ENCODE assay signal across 13 cellular contexts in genomic region chr19:40281381-40282208, GRCh38. TPM values are rescaled to one million over a fixed set of nuclear protein-coding genes. Genes with fewer than 3 reads are reported as not detected.
A peak's percentile ranks its signal among the peaks of the same experiment; 100 is the strongest.
DNase-seq lines count a peak whose midpoint lies in the region; ATAC-seq and TF ChIP-seq lines count a peak whose summit lies in the region.
"Had no signal": no experiment of that assay in that cellular context is flagged by ENCODE, and none has a peak within 500 bp of the region (broad histone marks: within the 10 kb centered on the region; RNA-seq: fewer than 3 reads in every experiment).

No MANE protein-coding gene starts in this region.

- no peak for TF ChIP-seq CTCF in AG10803 (conservative IDR thresholded peaks at IDR 0.05; ENCODE audit: low read length)
- TF ChIP-seq CTCF in GM23338 (conservative IDR thresholded peaks at IDR 0.05; ENCODE audit: low read depth in 2 of 2), result no peak
- TF ChIP-seq CTCF in chondrocyte (IDR thresholded peaks at IDR 0.05), result no peak
- TF ChIP-seq CTCF in GM13976 (IDR thresholded peaks at IDR 0.05; ENCODE audit: borderline replicate concordance, control extremely low read depth, extremely low read depth, insufficient read depth, missing control alignments), result no peak
- no peak for TF ChIP-seq CTCF in foreskin keratinocyte (conservative IDR thresholded peaks at IDR 0.05)

- H3K27me3 ChIP-seq in GM23338 (ENCODE audit: insufficient read depth) (no peaks in the 10 kb centered on the region), foreskin keratinocyte (no peaks in the 10 kb centered on the region)

- no peaks in the 10 kb centered on the region for H3K36me3 Mint-ChIP-seq in GM23338 (ENCODE audit: low read depth)
- no peaks in the 10 kb centered on the region for H3K36me3 Mint-ChIP-seq in chondrocyte (ENCODE audit: low read depth)
- H3K36me3 Mint-ChIP-seq in naive thymus-derived CD8-positive, alpha-beta T cell, result peaks cover 0 to 3% (median 0%) of the 10 kb centered on the region in 3 donors

- 0 out of 2 replicates have a peak, but pooled peaks cover 5% of the 10 kb centered on the region for H4K20me1 ChIP-seq in GM23338 (replicated peaks; ENCODE audit: insufficient read depth)

- H3K27me3 Mint-ChIP-seq in GM23338 (ENCODE audit: insufficient read depth, low read depth, poor library complexity), result peaks cover 15% of the 10 kb centered on the region
- H3K27me3 Mint-ChIP-seq in chondrocyte (ENCODE audit: low read depth), result no peaks in the 10 kb centered on the region
- no peaks in the 10 kb centered on the region for H3K27me3 Mint-ChIP-seq in naive thymus-derived CD8-positive, alpha-beta T cell
- H3K27me3 Mint-ChIP-seq: activated CD4-positive, alpha-beta memory T cell treated with anti-CD3 and anti-CD28 coated beads, Interleukin-2, amount 10 ng/mL, durations not matched to agents 7 days and 5 days had no signal

- H3K27ac ChIP-seq in GM23338 (ENCODE audit: low read depth) (no peak overlapping the region), foreskin keratinocyte (no peak overlapping the region)

- H3K36me3 ChIP-seq in GM23338 (ENCODE audit: insufficient read depth), result no peaks in the 10 kb centered on the region

- H3F3A ChIP-seq in GM23338 (replicated peaks; ENCODE audit: low read depth), result peaks cover 8% of the 10 kb centered on the region

- DNase-seq in AG10803 (ENCODE audit: low read depth) (peak; percentile 58), GM23338 (ENCODE audit: low spot score) (no peak), chondrocyte (ENCODE audit: low spot score) (peak; percentile 27), GM13976 (ENCODE audit: low spot score) (no peak), foreskin keratinocyte (no peak), NCI-H446 treated with DMSO at 0.1 percent for 48 hours (lab: John Stamatoyannopoulos, UW) (no peak)
- DNase-seq in naive thymus-derived CD8-positive, alpha-beta T cell, result no peak
- DNase-seq: activated CD4-positive, alpha-beta memory T cell treated with anti-CD3 and anti-CD28 coated beads, Interleukin-2, amount 10 ng/mL, durations not matched to agents 7 days and 5 days; activated naive CD4-positive, alpha-beta T cell; NCI-H2171; occipital lobe had no signal

- H3K4me1 ChIP-seq in GM23338 (ENCODE audit: insufficient read depth) (peaks cover 17% of the 10 kb centered on the region), foreskin keratinocyte (peaks cover 14% of the 10 kb centered on the region)

- peak overlapping the region; percentile 48; the same call in 1 of the 2 replicates for H3K4me2 ChIP-seq in GM23338

- POLR2A ChIA-PET in naive thymus-derived CD8-positive, alpha-beta T cell (lab: Charles Lee), result no interaction called here

- no peak overlapping the region; the same call in 2 of the 3 replicates for H3K4me3 Mint-ChIP-seq in GM23338
- no peak overlapping the region for H3K4me3 Mint-ChIP-seq in chondrocyte (ENCODE audit: unreplicated experiment)
- peak overlapping the region in 4 of 10 donors; percentile 15 to 75 (median 39) for H3K4me3 Mint-ChIP-seq in naive thymus-derived CD8-positive, alpha-beta T cell
- H3K4me3 Mint-ChIP-seq: activated CD4-positive, alpha-beta memory T cell treated with anti-CD3 and anti-CD28 coated beads, Interleukin-2, amount 10 ng/mL, durations not matched to agents 7 days and 5 days; T-helper 2 cell treated with Interferon-gamma antibody and Interleukin-4, amounts not matched to agents 5 μg/mL and 100 μg/mL, for 36 hours had no signal

- H3K4me3 ChIP-seq in AG10803 (ENCODE audit: low read length) (no peak overlapping the region), GM23338 (no peak overlapping the region)

- ATAC-seq in GM23338, result no peak
- ATAC-seq in naive thymus-derived CD8-positive, alpha-beta T cell, result no peak
- ATAC-seq in foreskin keratinocyte, result no peak
- ATAC-seq in HG03097 (IDR thresholded peaks at IDR 0.05; ENCODE audit: low FRiP score, unreplicated experiment), result no peak

- in situ Hi-C loops in GM13976 (cut with MboI; ENCODE audit: low sequenced_read_pairs, unreplicated experiment), result no loop called here

- peaks cover 77% of the 10 kb centered on the region for H3K79me2 ChIP-seq in GM23338 (replicated peaks; ENCODE audit: insufficient read depth)

- H2AFZ ChIP-seq in GM23338, result no peak overlapping the region

- H3K9me3 Mint-ChIP-seq in GM23338 (peaks cover 3% of the 10 kb centered on the region; the same call in 2 of the 3 replicates), chondrocyte (ENCODE audit: low read depth) (no peaks in the 10 kb centered on the region)
- no peaks in the 10 kb centered on the region for H3K9me3 Mint-ChIP-seq in naive thymus-derived CD8-positive, alpha-beta T cell
- H3K9me3 Mint-ChIP-seq: activated CD4-positive, alpha-beta memory T cell treated with anti-CD3 and anti-CD28 coated beads, Interleukin-2, amount 10 ng/mL, durations not matched to agents 7 days and 5 days; T-helper 2 cell treated with Interferon-gamma antibody and Interleukin-4, amounts not matched to agents 5 μg/mL and 100 μg/mL, for 36 hours had no signal

- H3K9me2 ChIP-seq in GM23338 (ENCODE audit: insufficient read depth), result no peaks in the 10 kb centered on the region

- no peak overlapping the region; the same call in 1 of the 2 replicates for H3K27ac Mint-ChIP-seq in GM23338
- no peak overlapping the region for H3K27ac Mint-ChIP-seq in chondrocyte (ENCODE audit: unreplicated experiment)
- H3K27ac Mint-ChIP-seq in naive thymus-derived CD8-positive, alpha-beta T cell, result peak overlapping the region in 7 of 10 donors; percentile 11 to 96 (median 58)

- peaks cover 51% of the 10 kb centered on the region for H3K4me1 Mint-ChIP-seq in GM23338
- peaks cover 55% of the 10 kb centered on the region for H3K4me1 Mint-ChIP-seq in chondrocyte (ENCODE audit: low read depth)
- peaks cover 39 to 90% (median 78%) of the 10 kb centered on the region in 4 donors for H3K4me1 Mint-ChIP-seq in naive thymus-derived CD8-positive, alpha-beta T cell

RNA-seq across cellular contexts. Expression of gene AKT2, which starts 3.5 kb away (rescaled TPM):
- total RNA-seq in GM23338 (2014; rRNA removed; shearing (Covaris generic)), result 105 and 123 TPM in 2 replicates
- 16.6 and 17.6 TPM in 2 replicates for polyA plus RNA-seq in GM23338 (2016; fragmentation: Nextera tagmentation; extraction: Ambion mirVana)
- total RNA-seq in chondrocyte, result 99.9 to 136 TPM (median 100 TPM) in 3 replicates
- 100 to 1,000 TPM; 202 to 210 TPM for total RNA-seq in naive thymus-derived CD8-positive, alpha-beta T cell
- polyA plus RNA-seq in naive thymus-derived CD8-positive, alpha-beta T cell, result 10 to 100 TPM; 21.5 to 26.9 (median 22.9) TPM
- total RNA-seq in foreskin keratinocyte, result 110 and 111 TPM in 2 replicates
- 81.6 and 89.1 TPM in 2 replicates for polyA plus RNA-seq in foreskin keratinocyte

RNA-seq across cellular contexts. Expression of gene CCNP, which starts 55.1 kb away (rescaled TPM):
- total RNA-seq in GM23338 (2014; rRNA removed; shearing (Covaris generic)), result 0.39 and 7.1 TPM in 2 replicates
- 2.2 and 3.3 TPM in 2 replicates for polyA plus RNA-seq in GM23338 (2016; fragmentation: Nextera tagmentation; extraction: Ambion mirVana)
- total RNA-seq in chondrocyte, result 0.52 to 0.73 TPM (median 0.59 TPM) in 3 replicates
- 1 to 10 TPM; 2.3 to 2.6 TPM for total RNA-seq in naive thymus-derived CD8-positive, alpha-beta T cell
- under 1 TPM in 1 of 3 donors, not detected in 2; 0.14 TPM for polyA plus RNA-seq in naive thymus-derived CD8-positive, alpha-beta T cell
- total RNA-seq in foreskin keratinocyte, result 0.11 and 0.24 TPM in 2 replicates
- 0.29 and 0.38 TPM in 2 replicates for polyA plus RNA-seq in foreskin keratinocyte
- total RNA-seq: activated CD4-positive, alpha-beta memory T cell treated with anti-CD3 and anti-CD28 coated beads, Interleukin-2, amount 10 ng/mL, durations not matched to agents 7 days and 5 days had no signal

Comparison
In these comparisons a context has a peak if more than half of its experiments do, and no peak if none do; other contexts are left out.
1. DNase-seq: peak in AG10803 (single experiment) and chondrocyte (single experiment); none in GM23338 (single experiment), naive thymus-derived CD8-positive, alpha-beta T cell (0 of 10), GM13976 (single experiment), foreskin keratinocyte (0 of 2) and NCI-H446 treated with DMSO at 0.1 percent for 48 hours (single experiment).
2. H3K27ac Mint-ChIP-seq: peak in naive thymus-derived CD8-positive, alpha-beta T cell (7 of 10); none in GM23338 (single experiment) and chondrocyte (single experiment).